Comparison of ENCODE assay signal across 13 cellular contexts in the genomic region with DNA sequence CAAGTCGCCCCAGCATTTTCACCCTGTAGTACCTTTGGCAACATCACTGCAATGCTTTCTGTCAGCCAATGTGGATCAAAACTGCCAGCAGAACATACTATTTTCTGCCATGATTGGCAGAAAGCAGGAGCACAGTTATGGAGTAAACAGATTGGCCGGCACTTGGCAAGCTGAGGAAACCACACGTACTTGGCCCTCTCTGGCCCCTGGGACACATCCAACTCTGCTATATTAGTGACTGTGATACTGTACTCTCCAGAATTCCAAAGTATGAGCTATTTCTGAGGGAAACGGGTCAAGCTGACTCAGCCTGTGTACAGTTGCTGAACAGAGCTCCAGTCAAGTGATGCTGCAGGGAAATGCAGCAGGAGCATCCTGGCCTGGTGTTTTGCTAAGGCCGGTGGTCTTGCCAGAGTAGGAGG. TPM values are rescaled to one million over a fixed set of nuclear protein-coding genes. Genes with fewer than 3 reads are reported as not detected.
A peak's percentile ranks its signal among the peaks of the same experiment; 100 is the strongest.
DNase-seq lines count a peak whose midpoint lies in the region; ATAC-seq, FAIRE-seq and TF ChIP-seq lines count a peak whose summit lies in the region.
"Had no signal": no experiment of that assay in that cellular context is flagged by ENCODE, and none has a peak within 500 bp of the region (broad histone marks: within the 10 kb centered on the region; RNA-seq: fewer than 3 reads in every experiment).

No MANE protein-coding gene starts in this region.

- peak; percentile 96 for DNase-seq in AG08395 (ENCODE audit: low spot score)
- DNase-seq in IMR-90, result peak; percentile 95
- DNase-seq in cerebellar nuclear complex (lab: John Stamatoyannopoulos, UW), result peak; percentile 87 to 98
- DNase-seq in mucosa of descending colon, result no peak
- no peak for DNase-seq in naive thymus-derived CD4-positive, alpha-beta T cell
- no peak for DNase-seq in NCI-H2227 treated with DMSO at 0.1 percent for 48 hours (lab: John Stamatoyannopoulos, UW)
- DNase-seq in NAMALWA (ENCODE audit: low spot score), result no peak
- no peak for DNase-seq in GM12892 (ENCODE audit: insufficient read length)
- DNase-seq: activated CD4-positive, CD25-positive, alpha-beta regulatory T cell treated with anti-CD3 and anti-CD28 coated beads, Interleukin-2, amount 50 U/mL, for 72 hours; activated gamma-delta T cell treated with Interleukin-2 at 50 U/mL for 16 hours; NCI-H1105; stimulated activated CD4-positive, alpha-beta T cell treated with anti-CD3 and anti-CD28 coated beads, Interleukin-12 subunit alpha, Interleukin-12 subunit beta, amount 100 ng/mL, for 4 hours had no signal

- POLR2A ChIA-PET in IMR-90 (lab: Charles Lee; ENCODE audit: unreplicated experiment), result no interaction called here
- POLR2A ChIA-PET in naive thymus-derived CD4-positive, alpha-beta T cell (lab: Charles Lee), result no interaction called here

- peak overlapping the region; percentile 64 for H2AFZ ChIP-seq in IMR-90 (replicated peaks; ENCODE audit: low read length, poor library complexity)

- TF ChIP-seq RAD21 in IMR-90 (IDR thresholded peaks at IDR 0.05; ENCODE audit: low read length), result no peak

- no peak overlapping the region for H3K27ac ChIP-seq in IMR-90 (ENCODE audit: insufficient read depth, low read length)
- no peak overlapping the region for H3K27ac ChIP-seq in naive thymus-derived CD4-positive, alpha-beta T cell (ENCODE audit: low read depth, low read length)

- H3K4me2 ChIP-seq in IMR-90 (ENCODE audit: low read depth, low read length), result peak overlapping the region; percentile 14; the same call in 1 of the 2 replicates

- H3K4me1 ChIP-seq in IMR-90 (ENCODE audit: control insufficient read depth, insufficient read depth, low read length), result peaks cover 2% of the 10 kb centered on the region
- H3K4me1 ChIP-seq in mucosa of descending colon (ENCODE audit: low read depth), result no peaks in the 10 kb centered on the region
- no peaks in the 10 kb centered on the region for H3K4me1 ChIP-seq in naive thymus-derived CD4-positive, alpha-beta T cell (ENCODE audit: control insufficient read depth in 2 of 2, insufficient read depth in 2 of 2, low read length in 2 of 2)

- H3K79me1 ChIP-seq in IMR-90 (ENCODE audit: low read depth in 1 of 2, low read length in 2 of 2), result no peaks in the 10 kb centered on the region

- H3K4me1 Mint-ChIP-seq in naive thymus-derived CD4-positive, alpha-beta T cell, result no peaks in the 10 kb centered on the region
- H3K4me1 Mint-ChIP-seq: stimulated activated memory B cell treated with anti-CD40 and anti-IgM and Interleukin-4, amounts not matched to agents 10 μg/mL and 1 μg/mL and 100 μg/mL, for 72 hours had no signal

- dilution Hi-C loops in IMR-90 (cut with HindIII; ENCODE audit: low sequenced_read_pairs, unreplicated experiment), result no loop called here

- H3K27ac Mint-ChIP-seq in naive thymus-derived CD4-positive, alpha-beta T cell, result no peak overlapping the region
- H3K27ac Mint-ChIP-seq: stimulated activated memory B cell treated with anti-CD40 and anti-IgM and Interleukin-4, amounts not matched to agents 10 μg/mL and 1 μg/mL and 100 μg/mL, for 72 hours had no signal

- H2BK5ac ChIP-seq in IMR-90 (ENCODE audit: low read depth, low read length, poor library complexity, severe bottlenecking), result no peak overlapping the region

- H3K27me3 ChIP-seq in IMR-90 (ENCODE audit: control insufficient read depth, insufficient read depth, low read length), result peaks cover under 1% of the 10 kb centered on the region; the same call in 1 of the 2 replicates
- no peaks in the 10 kb centered on the region for H3K27me3 ChIP-seq in naive thymus-derived CD4-positive, alpha-beta T cell (ENCODE audit: control insufficient read depth in 2 of 2, insufficient read depth in 2 of 2, low read length in 2 of 2)

- H3K27me3 Mint-ChIP-seq in naive thymus-derived CD4-positive, alpha-beta T cell, result peaks cover 11 to 22% (median 15%) of the 10 kb centered on the region in 5 donors

- peaks cover 3% of the 10 kb centered on the region; the same call in 1 of the 2 replicates for H3K9me1 ChIP-seq in IMR-90 (ENCODE audit: insufficient read depth, low read length)

- no peak overlapping the region for H2AK5ac ChIP-seq in IMR-90 (ENCODE audit: low read depth, low read length)

- in situ Hi-C loops in IMR-90 (cut with MboI; ENCODE audit: low sequenced_read_pairs), result no loop called here

- no peak overlapping the region for H4K91ac ChIP-seq in IMR-90 (ENCODE audit: insufficient read depth, low read depth, low read length)

- ATAC-seq in IMR-90 (ENCODE audit: low read depth) (peak; percentile 100), mucosa of descending colon (peak; percentile 41)
- ATAC-seq in naive thymus-derived CD4-positive, alpha-beta T cell, result no peak
- ATAC-seq: stimulated activated memory B cell treated with anti-CD40 and anti-IgM and Interleukin-4, amounts not matched to agents 10 μg/mL and 1 μg/mL and 100 μg/mL, for 72 hours had no signal

- CTCF ChIA-PET in IMR-90 (lab: Yijun Ruan, JAX), result no interaction called here
- CTCF ChIA-PET in naive thymus-derived CD4-positive, alpha-beta T cell (lab: Charles Lee), result interaction anchor here (0.8 kb wide), 1 partner anchor 90 kb away, joined by 3 read pairs; no protein-coding TSS in a partner anchor

- H3K4ac ChIP-seq in IMR-90 (ENCODE audit: low read depth, low read length), result no peak overlapping the region

- no peaks in the 10 kb centered on the region for H4K20me1 ChIP-seq in IMR-90 (ENCODE audit: insufficient read depth, low read length)

- no peak overlapping the region for H3K9ac ChIP-seq in IMR-90 (ENCODE audit: low read depth, low read length)

- FAIRE-seq in GM12892 (lab: Jason Lieb, UNC), result no peak

- no peak for TF ChIP-seq CTCF in IMR-90 (conservative IDR thresholded peaks at IDR 0.05; ENCODE audit: low read depth, low read length)
- TF ChIP-seq CTCF in mucosa of descending colon (IDR thresholded peaks at IDR 0.05), result no peak

- intact Hi-C loops in IMR-90 (cut with micrococcal nuclease) (no loop called here), mucosa of descending colon (cut with DNase I, micrococcal nuclease) (no loop called here)
- intact Hi-C loops in naive thymus-derived CD4-positive, alpha-beta T cell (cut with micrococcal nuclease), result no loop called here

- whole genome bisulfite sequencing in IMR-90 (ENCODE audit: extremely low coverage in 2 of 2, insufficient read length in 1 of 2), 2 experiments, result 0% methylated on average over 2 of the region's 5 CpGs; no CpG with 5 or more reads in 1 of the 2 experiments

- H3K36me3 ChIP-seq in IMR-90 (ENCODE audit: control insufficient read depth, insufficient read depth, low read length), result no peaks in the 10 kb centered on the region
- no peaks in the 10 kb centered on the region for H3K36me3 ChIP-seq in mucosa of descending colon (ENCODE audit: low read depth)
- H3K36me3 ChIP-seq in naive thymus-derived CD4-positive, alpha-beta T cell (ENCODE audit: control insufficient read depth in 2 of 3, insufficient read depth in 3 of 3, low read length in 3 of 3), result no peaks in the 10 kb centered on the region

- no peaks in the 10 kb centered on the region for H3K36me3 Mint-ChIP-seq in naive thymus-derived CD4-positive, alpha-beta T cell
- H3K36me3 Mint-ChIP-seq: stimulated activated memory B cell treated with anti-CD40 and anti-IgM and Interleukin-4, amounts not matched to agents 10 μg/mL and 1 μg/mL and 100 μg/mL, for 72 hours had no signal

- H2BK20ac ChIP-seq in IMR-90 (ENCODE audit: low read depth, low read length), result no peak overlapping the region

- H3K23ac ChIP-seq in IMR-90 (ENCODE audit: low read depth, low read length), result no peak overlapping the region

- no peak overlapping the region for H3K56ac ChIP-seq in IMR-90 (ENCODE audit: extremely low read depth, insufficient read depth, low read length)

- peaks cover 0 to 13% (median 6%) of the 10 kb centered on the region in 11 donors for H3K9me3 Mint-ChIP-seq in naive thymus-derived CD4-positive, alpha-beta T cell

- H2BK15ac ChIP-seq in IMR-90 (ENCODE audit: low read depth, low read length), result no peak overlapping the region

- H3K18ac ChIP-seq in IMR-90 (ENCODE audit: low read depth, low read length), result no peak overlapping the region

- TF ChIP-seq POLR2A in IMR-90 (IDR thresholded peaks at IDR 0.05; ENCODE audit: low read depth, low read length), result no peak
- no peak for TF ChIP-seq POLR2A in GM12892 (IDR thresholded peaks at IDR 0.05; ENCODE audit: low read depth, low read length)

- no peak overlapping the region for H3K4me3 Mint-ChIP-seq in naive thymus-derived CD4-positive, alpha-beta T cell
- H3K4me3 Mint-ChIP-seq: stimulated activated memory B cell treated with anti-CD40 and anti-IgM and Interleukin-4, amounts not matched to agents 10 μg/mL and 1 μg/mL and 100 μg/mL, for 72 hours had no signal

- no peak overlapping the region for H2AK9ac ChIP-seq in IMR-90 (replicated peaks; ENCODE audit: low read depth, low read length, poor library complexity)

- no peak overlapping the region for H3K14ac ChIP-seq in IMR-90 (replicated peaks; ENCODE audit: low read depth, low read length)

- H3K4me3 ChIP-seq in IMR-90 (ENCODE audit: insufficient read depth, low read depth, low read length) (no peak overlapping the region), mucosa of descending colon (no peak overlapping the region)
- no peak overlapping the region for H3K4me3 ChIP-seq in naive thymus-derived CD4-positive, alpha-beta T cell (ENCODE audit: low read length)

- H4K5ac ChIP-seq in IMR-90 (ENCODE audit: low read depth, low read length), result no peak overlapping the region

- H3K9me3 ChIP-seq in IMR-90 (ENCODE audit: control insufficient read depth, insufficient read depth, low read length) (no peaks in the 10 kb centered on the region), mucosa of descending colon (no peaks in the 10 kb centered on the region)
- no peaks in the 10 kb centered on the region for H3K9me3 ChIP-seq in naive thymus-derived CD4-positive, alpha-beta T cell (ENCODE audit: control insufficient read depth in 2 of 3, low read length in 3 of 3)

- BruUV-seq in IMR-90 (replicated peaks; lab: Mats Ljungman, UMichigan), result no TSS peak

- H2BK120ac ChIP-seq in IMR-90 (ENCODE audit: low read depth, low read length), result no peak overlapping the region

- H4K8ac ChIP-seq in IMR-90 (ENCODE audit: low read depth in 2 of 2, low read length in 2 of 2), result no peak overlapping the region

RNA-seq across cellular contexts. Expression of gene LANCL2, which starts 39.8 kb away (rescaled TPM):
- total RNA-seq in IMR-90 (2012; rRNA removed), result 17.9 and 20.0 TPM in 2 replicates
- 11.7 and 13.6 TPM in 2 replicates for polyA plus RNA-seq in IMR-90 (2012; rRNA removed)
- 10.8 and 18.3 TPM in 2 replicates for polyA plus RNA-seq in IMR-90 (2012; cell fraction: cytosol; rRNA removed)
- polyA plus RNA-seq in IMR-90 (2012; cell fraction: nucleus; rRNA removed; ENCODE audit: low replicate concordance), result 12.2 and 25.0 TPM in 2 replicates
- total RNA-seq in mucosa of descending colon, result 10 to 100 TPM; 15.3 to 18.0 (median 17.1) TPM
- total RNA-seq in naive thymus-derived CD4-positive, alpha-beta T cell, result 10 to 100 TPM in 2 of 5 experiments, 1 to 10 TPM in 3; 4.8 to 10.5 (median 7.4) TPM
- polyA plus RNA-seq in naive thymus-derived CD4-positive, alpha-beta T cell, result 1 to 10 TPM; 8.2 to 9.0 TPM
- polyA plus RNA-seq in GM12892 (2012; ENCODE audit: missing spikeins), result 6.5 TPM

Comparison
In these comparisons a context has a peak if more than half of its experiments do, and no peak if none do; other contexts are left out.
1. DNase-seq: peak in AG08395 (single experiment), IMR-90 (single experiment) and cerebellar nuclear complex (2 of 2); none in mucosa of descending colon (0 of 3), naive thymus-derived CD4-positive, alpha-beta T cell (0 of 9), NCI-H2227 treated with DMSO at 0.1 percent for 48 hours (single experiment), NAMALWA (single experiment) and GM12892 (single experiment).